8 cellular contexts compared by ENCODE assay signal in the genomic region with DNA sequence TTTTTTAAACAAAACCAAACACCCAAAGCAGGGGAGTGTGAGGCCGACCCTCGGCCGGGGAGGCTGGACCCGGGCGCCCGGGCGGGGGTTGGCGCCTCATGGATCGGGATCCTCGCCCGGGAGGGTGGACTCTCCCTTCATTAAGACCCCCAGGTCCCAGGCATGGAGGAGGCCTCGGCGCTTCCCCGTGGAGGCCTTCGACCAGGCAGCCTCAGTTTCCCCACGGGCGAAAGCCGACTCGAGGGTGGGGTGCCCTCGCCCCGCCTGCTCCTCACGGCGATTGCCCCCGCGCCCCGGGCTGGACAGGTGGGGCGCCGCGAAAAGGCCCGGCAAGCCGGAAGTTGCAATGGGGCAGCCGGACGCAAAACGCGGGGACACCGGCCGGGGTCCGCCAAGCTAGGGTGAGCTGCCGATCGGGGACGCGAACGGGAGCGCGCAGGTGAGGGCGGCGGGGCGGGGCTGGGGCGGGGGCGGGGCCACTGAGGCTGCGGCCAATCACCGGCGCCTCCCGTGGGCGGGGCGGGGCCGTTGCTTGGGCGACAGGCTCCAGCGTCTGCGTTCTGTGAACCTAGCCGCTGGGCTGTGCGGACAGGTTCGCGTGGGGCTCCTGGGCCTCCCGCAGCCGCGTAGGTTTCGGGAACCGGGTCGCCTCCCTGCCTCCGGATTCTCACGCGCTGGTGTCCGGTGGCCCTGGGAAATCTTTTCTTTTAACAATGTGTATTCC. TPM values are rescaled to one million over a fixed set of nuclear protein-coding genes. Genes with fewer than 3 reads are reported as not detected.
DNase-seq lines count a peak whose midpoint lies in the region; ATAC-seq and TF ChIP-seq lines count a peak whose summit lies in the region.

No MANE protein-coding gene starts in this region.

- H3K36me3 Mint-ChIP-seq in activated naive CD8-positive, alpha-beta T cell treated with anti-CD3 and anti-CD28 coated beads, Interleukin-2, amount 10 ng/mL, durations not matched to agents 7 days and 5 days, result no peaks in the 10 kb centered on the region

- H3K4me3 ChIP-seq in parathyroid adenoma (ENCODE audit: low read depth, low read length) (peak overlapping the region; percentile 79), tibial artery (peak overlapping the region; percentile 57 to 65)

- peak overlapping the region; percentile 99 for H3K4me2 ChIP-seq in parathyroid adenoma (ENCODE audit: low read length)

- peaks cover 20% of the 10 kb centered on the region for H3K4me1 Mint-ChIP-seq in activated naive CD8-positive, alpha-beta T cell treated with anti-CD3 and anti-CD28 coated beads, Interleukin-2, amount 10 ng/mL, durations not matched to agents 7 days and 5 days

- no peaks in the 10 kb centered on the region for H3K79me2 ChIP-seq in parathyroid adenoma

- DNase-seq in GM10266 (ENCODE audit: extremely low spot score) (peak; percentile 99), NCI-H1105 treated with DMSO at 0.1 percent for 48 hours (lab: John Stamatoyannopoulos, UW) (peak; percentile 76), SKM-1 treated with dmso at 0.1 percent for 144 hours (lab: John Stamatoyannopoulos, UW; ENCODE audit: unreplicated experiment) (peak; percentile 79), Right ventricle myocardium superior (peak; percentile 93), tibial artery (peak; percentile 88 to 91)
- peak; percentile 95 for DNase-seq in activated naive CD8-positive, alpha-beta T cell treated with anti-CD3 and anti-CD28 coated beads, Interleukin-2, amount 10 ng/mL, durations not matched to agents 7 days and 5 days

- H3K36me3 ChIP-seq in parathyroid adenoma (ENCODE audit: control insufficient read depth, insufficient read depth, low read length) (no peaks in the 10 kb centered on the region), tibial artery (no peaks in the 10 kb centered on the region)

- peaks cover 2% of the 10 kb centered on the region for H3K27me3 Mint-ChIP-seq in activated naive CD8-positive, alpha-beta T cell treated with anti-CD3 and anti-CD28 coated beads, Interleukin-2, amount 10 ng/mL, durations not matched to agents 7 days and 5 days

- H3K9me3 ChIP-seq in parathyroid adenoma (ENCODE audit: control insufficient read depth, low read length) (no peaks in the 10 kb centered on the region), tibial artery (no peaks in the 10 kb centered on the region)

- H3K4me1 ChIP-seq in parathyroid adenoma (peaks cover 7% of the 10 kb centered on the region), tibial artery (peaks cover 5 to 17% (median 7%) of the 10 kb centered on the region in 4 donors)

- no peak for TF ChIP-seq CTCF in GM10266 (IDR thresholded peaks at IDR 0.05; ENCODE audit: control insufficient read depth, insufficient read depth, low read depth, missing control alignments)
- TF ChIP-seq CTCF in parathyroid adenoma (IDR thresholded peaks at IDR 0.05), result no peak
- no peak for TF ChIP-seq CTCF in tibial artery (IDR thresholded peaks at IDR 0.05)

- H2AFZ ChIP-seq in parathyroid adenoma, result peak overlapping the region; percentile 100

- H3K27me3 ChIP-seq in parathyroid adenoma (ENCODE audit: control insufficient read depth, insufficient read depth, low read length), result no peaks in the 10 kb centered on the region
- H3K27me3 ChIP-seq in tibial artery, result peaks cover 0 to 10% of the 10 kb centered on the region in 2 donors

- H3K9ac ChIP-seq in parathyroid adenoma, result peak overlapping the region; percentile 78

- intact Hi-C loops in Right ventricle myocardium superior (cut with DNase I), result no loop called here
- intact Hi-C loops in tibial artery (cut with DNase I; ENCODE audit: low total_unique reads), result no loop called here

- peak; percentile 92 for ATAC-seq in HG02610 (IDR thresholded peaks at IDR 0.05; ENCODE audit: unreplicated experiment)
- ATAC-seq in activated naive CD8-positive, alpha-beta T cell treated with anti-CD3 and anti-CD28 coated beads, Interleukin-2, amount 10 ng/mL, durations not matched to agents 7 days and 5 days (ENCODE audit: low read depth), result peak; percentile 89
- peak; percentile 98 for ATAC-seq in Right ventricle myocardium superior (ENCODE audit: poor library complexity)

- H3K27ac ChIP-seq in parathyroid adenoma, result peak overlapping the region; percentile 82
- H3K27ac ChIP-seq in tibial artery, result peak overlapping the region; percentile 62 to 81

- H3K9me3 Mint-ChIP-seq in activated naive CD8-positive, alpha-beta T cell treated with anti-CD3 and anti-CD28 coated beads, Interleukin-2, amount 10 ng/mL, durations not matched to agents 7 days and 5 days, result no peaks in the 10 kb centered on the region

- peak overlapping the region; percentile 89 for H3K27ac Mint-ChIP-seq in activated naive CD8-positive, alpha-beta T cell treated with anti-CD3 and anti-CD28 coated beads, Interleukin-2, amount 10 ng/mL, durations not matched to agents 7 days and 5 days

- POLR2A ChIA-PET in activated naive CD8-positive, alpha-beta T cell treated with anti-CD3 and anti-CD28 coated beads, Interleukin-2, amount 10 ng/mL, durations not matched to agents 7 days and 5 days (lab: Charles Lee), result interaction anchor here (0.6 to 2.6 kb wide), 17 partner anchors 9 to 86 kb away, joined by 3 to 31 read pairs (median 5); partner anchors contain the start of genes IL32, TNFRSF12A and ZNF213

- peak overlapping the region; percentile 82 for H3K4me3 Mint-ChIP-seq in activated naive CD8-positive, alpha-beta T cell treated with anti-CD3 and anti-CD28 coated beads, Interleukin-2, amount 10 ng/mL, durations not matched to agents 7 days and 5 days

RNA-seq across cellular contexts. Expression of gene ZNF205, which starts 6.0 kb away (rescaled TPM):
- total RNA-seq in activated naive CD8-positive, alpha-beta T cell treated with anti-CD3 and anti-CD28 coated beads, Interleukin-2, amount 10 ng/mL, durations not matched to agents 7 days and 5 days, result not detected
- total RNA-seq in Right ventricle myocardium superior, result 6.9 TPM

RNA-seq across cellular contexts. Expression of gene ZSCAN10, which starts 7.3 kb away (rescaled TPM):
- under 1 TPM; 0.37 to 0.39 TPM for total RNA-seq in activated naive CD8-positive, alpha-beta T cell treated with anti-CD3 and anti-CD28 coated beads, Interleukin-2, amount 10 ng/mL, durations not matched to agents 7 days and 5 days
- total RNA-seq in Right ventricle myocardium superior, result not detected

RNA-seq across cellular contexts. Expression of gene ZNF213, which starts 28.5 kb away (rescaled TPM):
- 10 to 100 TPM; 12.9 to 13.3 TPM for total RNA-seq in activated naive CD8-positive, alpha-beta T cell treated with anti-CD3 and anti-CD28 coated beads, Interleukin-2, amount 10 ng/mL, durations not matched to agents 7 days and 5 days
- 6.1 TPM for total RNA-seq in Right ventricle myocardium superior

RNA-seq across cellular contexts. Expression of gene IL32, which starts 40.9 kb away (rescaled TPM):
- total RNA-seq in activated naive CD8-positive, alpha-beta T cell treated with anti-CD3 and anti-CD28 coated beads, Interleukin-2, amount 10 ng/mL, durations not matched to agents 7 days and 5 days, result 1,000 to 10,000 TPM; 2,319 to 2,425 TPM
- 42.6 TPM for total RNA-seq in Right ventricle myocardium superior

Comparison
In these comparisons a context has a peak if more than half of its experiments do, and no peak if none do; other contexts are left out.
1. Peak in every context shown above with its lines: DNase-seq, ATAC-seq, H3K4me3 ChIP-seq and H3K27ac ChIP-seq.